ENCODE assay signal across 2 cellular contexts in the genomic region with DNA sequence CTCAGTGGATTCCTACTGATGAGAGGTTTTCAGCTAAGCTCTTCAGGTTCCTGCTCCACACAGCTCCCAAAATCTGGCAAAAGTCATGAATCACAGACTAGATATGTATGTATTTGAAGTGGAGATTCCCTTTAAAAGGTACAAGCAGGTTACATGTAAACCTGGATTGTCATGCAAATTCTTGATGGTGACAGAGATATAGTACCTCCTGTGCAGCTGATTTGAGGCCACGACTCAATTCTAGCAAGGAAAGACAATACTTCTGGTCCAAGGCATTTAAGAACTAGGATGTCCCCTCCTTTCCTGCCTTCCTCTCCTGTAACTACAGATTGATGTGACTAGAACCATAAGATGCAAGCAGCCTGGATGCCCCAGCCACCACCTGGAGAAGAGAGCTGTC.
TF ChIP-seq lines count a peak whose summit lies in the region.

No MANE protein-coding gene starts in this region.

TF ChIP-seq in GM23338, 12 proteins besides CTCF, POLR2A, EP300 and RAD21:
- no peak for TF ChIP-seq JUNB (IDR thresholded peaks at IDR 0.05; ENCODE audit: unreplicated experiment)
- TF ChIP-seq ETS1 (IDR thresholded peaks at IDR 0.05): no peak
- TF ChIP-seq STAT1 (IDR thresholded peaks at IDR 0.05; ENCODE audit: unreplicated experiment): no peak
- no peak for TF ChIP-seq EZH2phosphoT487 (IDR thresholded peaks at IDR 0.05; ENCODE audit: unreplicated experiment)
- TF ChIP-seq EZH2 (IDR thresholded peaks at IDR 0.05; ENCODE audit: low read depth, unreplicated experiment): no peak
- no peak for TF ChIP-seq NANOG (IDR thresholded peaks at IDR 0.05; ENCODE audit: borderline replicate concordance)
- no peak for TF ChIP-seq REST (IDR thresholded peaks at IDR 0.05; ENCODE audit: unreplicated experiment)
- TF ChIP-seq ZNF462 (CRISPR knock-in tag; IDR thresholded peaks at IDR 0.05): no peak
- no peak for TF ChIP-seq POLR2AphosphoS5 (IDR thresholded peaks at IDR 0.05; ENCODE audit: low read depth)

TF ChIP-seq in K562, 482 proteins besides CTCF, POLR2A, EP300 and RAD21:
- TF ChIP-seq, protein P1, sequence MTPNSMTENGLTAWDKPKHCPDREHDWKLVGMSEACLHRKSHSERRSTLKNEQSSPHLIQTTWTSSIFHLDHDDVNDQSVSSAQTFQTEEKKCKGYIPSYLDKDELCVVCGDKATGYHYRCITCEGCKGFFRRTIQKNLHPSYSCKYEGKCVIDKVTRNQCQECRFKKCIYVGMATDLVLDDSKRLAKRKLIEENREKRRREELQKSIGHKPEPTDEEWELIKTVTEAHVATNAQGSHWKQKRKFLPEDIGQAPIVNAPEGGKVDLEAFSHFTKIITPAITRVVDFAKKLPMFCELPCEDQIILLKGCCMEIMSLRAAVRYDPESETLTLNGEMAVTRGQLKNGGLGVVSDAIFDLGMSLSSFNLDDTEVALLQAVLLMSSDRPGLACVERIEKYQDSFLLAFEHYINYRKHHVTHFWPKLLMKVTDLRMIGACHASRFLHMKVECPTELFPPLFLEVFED (CRISPR knock-in tag; conservative IDR thresholded peaks at IDR 0.05): no peak
- TF ChIP-seq SUPT5H (IDR thresholded peaks at IDR 0.05): 0 out of 2 replicates have a peak, but pooled peaks have one; percentile 10
